ENCODE assay signal across 13 cellular contexts in genomic region chr5:150443242-150444075, GRCh38. TPM values are rescaled to one million over a fixed set of nuclear protein-coding genes. Genes with fewer than 3 reads are reported as not detected.
DNase-seq lines count a peak whose midpoint lies in the region; ATAC-seq and TF ChIP-seq lines count a peak whose summit lies in the region.
"Had no signal": no experiment of that assay in that cellular context is flagged by ENCODE, and none has a peak within 500 bp of the region (broad histone marks: within the 10 kb centered on the region; RNA-seq: fewer than 3 reads in every experiment).

No MANE protein-coding gene starts in this region.

- no peak overlapping the region for H3K4me3 ChIP-seq in HUES48 (ENCODE audit: low read depth, low read length)
- no peak overlapping the region for H3K4me3 ChIP-seq in PC-9
- H3K4me3 ChIP-seq: ascending aorta, MG63 had no signal

- H3K27me3 ChIP-seq in HUES48 (ENCODE audit: control insufficient read depth, insufficient read depth, low read length) (no peaks in the 10 kb centered on the region), PC-9 (ENCODE audit: insufficient read depth, low read depth) (no peaks in the 10 kb centered on the region)
- H3K27me3 ChIP-seq: ascending aorta, MG63 had no signal

- peaks cover 71% of the 10 kb centered on the region for H4K20me1 ChIP-seq in PC-9 (ENCODE audit: insufficient read depth)

- no peaks in the 10 kb centered on the region for H3K27me3 Mint-ChIP-seq in activated T-cell treated with anti-CD3 and anti-CD28 coated beads, Interleukin-2, amount 50 U/mL, for 72 hours (ENCODE audit: low read depth)
- H3K27me3 Mint-ChIP-seq in osteocyte (ENCODE audit: unreplicated experiment), result no peaks in the 10 kb centered on the region

- H3K9me2 ChIP-seq in PC-9 (ENCODE audit: insufficient read depth), result no peaks in the 10 kb centered on the region

- H3K4me2 ChIP-seq in PC-9, result no peak overlapping the region

- H3F3A ChIP-seq in PC-9 (ENCODE audit: insufficient read depth, low read depth), result peaks cover 86% of the 10 kb centered on the region

- no peak for ATAC-seq in activated T-cell treated with anti-CD3 and anti-CD28 coated beads, Interleukin-2, amount 50 U/mL, for 72 hours (replicated peaks in 1 of 2)

- H3K36me3 ChIP-seq in HUES48 (ENCODE audit: control insufficient read depth, insufficient read depth, low read length), result peaks cover 55% of the 10 kb centered on the region
- H3K36me3 ChIP-seq in PC-9 (ENCODE audit: low read depth), result peaks cover 49% of the 10 kb centered on the region

- H3K9me3 Mint-ChIP-seq in activated T-cell treated with anti-CD3 and anti-CD28 coated beads, Interleukin-2, amount 50 U/mL, for 72 hours, result no peaks in the 10 kb centered on the region
- H3K9me3 Mint-ChIP-seq in osteocyte (ENCODE audit: unreplicated experiment), result no peaks in the 10 kb centered on the region

- H3K27ac Mint-ChIP-seq in activated T-cell treated with anti-CD3 and anti-CD28 coated beads, Interleukin-2, amount 50 U/mL, for 72 hours, result no peak overlapping the region
- peak overlapping the region; percentile 4 for H3K27ac Mint-ChIP-seq in osteocyte (ENCODE audit: unreplicated experiment)

- CTCF ChIA-PET in PC-9 (lab: Charles Lee), result no interaction called here

- H3K9me3 ChIP-seq in HUES48 (ENCODE audit: control insufficient read depth, insufficient read depth, low read length) (no peaks in the 10 kb centered on the region), PC-9 (ENCODE audit: insufficient read depth, low read depth) (no peaks in the 10 kb centered on the region)
- H3K9me3 ChIP-seq: ascending aorta, MG63 had no signal

- H3K4me1 ChIP-seq in HUES48 (ENCODE audit: control insufficient read depth, insufficient read depth, low read length) (peaks cover 11% of the 10 kb centered on the region), PC-9 (replicated peaks; ENCODE audit: insufficient read depth) (peaks cover 12% of the 10 kb centered on the region)

- intact Hi-C loops in PC-9 (cut with micrococcal nuclease; ENCODE audit: unreplicated experiment), result no loop called here

- no peak overlapping the region for H3K9ac ChIP-seq in HUES48 (ENCODE audit: low read depth, low read length)

- H3K27ac ChIP-seq in HUES48 (ENCODE audit: low read depth, low read length) (peak overlapping the region; percentile 11), angular gyrus (ENCODE audit: low read depth, low read length) (peak overlapping the region; percentile 37), PC-9 (no peak overlapping the region)
- H3K27ac ChIP-seq: ascending aorta, HL-60 had no signal

- peaks cover 21 to 35% of the 10 kb centered on the region in 2 donors for H3K36me3 Mint-ChIP-seq in activated T-cell treated with anti-CD3 and anti-CD28 coated beads, Interleukin-2, amount 50 U/mL, for 72 hours (ENCODE audit: insufficient read depth in 2 of 2)
- H3K36me3 Mint-ChIP-seq in osteocyte (ENCODE audit: unreplicated experiment), result peaks cover 45% of the 10 kb centered on the region

- POLR2A ChIA-PET in PC-9 (lab: Charles Lee; ENCODE audit: unreplicated experiment), result no interaction called here

- TF ChIP-seq CTCF in osteocyte (IDR thresholded peaks at IDR 0.05) (no peak), PC-9 (conservative IDR thresholded peaks at IDR 0.05) (no peak)

- H3K4me1 Mint-ChIP-seq in activated T-cell treated with anti-CD3 and anti-CD28 coated beads, Interleukin-2, amount 50 U/mL, for 72 hours (ENCODE audit: low read depth), result peaks cover 26% of the 10 kb centered on the region
- H3K4me1 Mint-ChIP-seq in osteocyte (ENCODE audit: unreplicated experiment), result peaks cover 14% of the 10 kb centered on the region

- BruUV-seq in PC-9 (replicated peaks; lab: Mats Ljungman, UMichigan), result no TSS peak

- no peak overlapping the region for H3K4me3 Mint-ChIP-seq in activated T-cell treated with anti-CD3 and anti-CD28 coated beads, Interleukin-2, amount 50 U/mL, for 72 hours
- H3K4me3 Mint-ChIP-seq in osteocyte (ENCODE audit: unreplicated experiment), result no peak overlapping the region

- H3K79me2 ChIP-seq in PC-9 (ENCODE audit: low read depth), result peaks cover 25% of the 10 kb centered on the region

- no peak overlapping the region for H2AFZ ChIP-seq in PC-9

- peak; percentile 49 to 54 for DNase-seq in activated T-cell treated with anti-CD3 and anti-CD28 coated beads, Interleukin-2, amount 50 U/mL, for 48 hours
- DNase-seq in activated T-cell treated with anti-CD3 and anti-CD28 coated beads, Interleukin-2, amount 50 U/mL, for 72 hours, result no peak
- DNase-seq in osteocyte (ENCODE audit: extremely low spot score, unreplicated experiment) (no peak), PC-9 (no peak), globus pallidus (ENCODE audit: low spot score) (no peak)
- no peak for DNase-seq in activated CD4-positive, CD25-positive, alpha-beta regulatory T cell (lab: John Stamatoyannopoulos, UW)
- DNase-seq: MG63; NCI-H2171; stimulated activated CD4-positive, alpha-beta T cell treated with anti-CD3 and anti-CD28 coated beads, Interleukin-4, amount 100 ng/mL, for 24 hours had no signal

RNA-seq across cellular contexts. Expression of gene RPS14, which starts 6.1 kb away (rescaled TPM):
- 1,000 to 10,000 TPM; 2,954 to 3,917 TPM for total RNA-seq in activated T-cell treated with anti-CD3 and anti-CD28 coated beads, Interleukin-2, amount 50 U/mL, for 72 hours
- 1,748 and 1,798 TPM in 2 replicates for total RNA-seq in osteocyte
- 2,907 and 3,838 TPM in 2 replicates for total RNA-seq in PC-9 (2021)

RNA-seq across cellular contexts. Expression of gene CD74, which starts 30.7 kb away (rescaled TPM):
- total RNA-seq in activated T-cell treated with anti-CD3 and anti-CD28 coated beads, Interleukin-2, amount 50 U/mL, for 72 hours, result 100 to 1,000 TPM; 363 to 455 TPM
- total RNA-seq in osteocyte (not detected in 2 replicates), PC-9 (2021) (41.1 and 52.0 TPM in 2 replicates)

Comparison
In these comparisons a context has a peak if more than half of its experiments do, and no peak if none do; other contexts are left out.
1. DNase-seq: peak in activated T-cell treated with anti-CD3 and anti-CD28 coated beads, Interleukin-2, amount 50 U/mL, for 48 hours (2 of 2); none in activated T-cell treated with anti-CD3 and anti-CD28 coated beads, Interleukin-2, amount 50 U/mL, for 72 hours (0 of 2), osteocyte (single experiment), activated CD4-positive, CD25-positive, alpha-beta regulatory T cell (0 of 4), PC-9 (0 of 2) and globus pallidus (single experiment).
2. RNA of gene CD74, which starts 30.7 kb away (total RNA-seq): 363 to 455 TPM in activated T-cell treated with anti-CD3 and anti-CD28 coated beads, Interleukin-2, amount 50 U/mL, for 72 hours and 41.1 to 52.0 TPM in PC-9; not detected in osteocyte; every median in the first group is over 10 times any median in the second.